In genomic region chrX:105636667-105637066, GRCh38 we compare ENCODE assay signal across 22 cellular contexts.
A peak's percentile ranks its signal among the peaks of the same experiment; 100 is the strongest.
DNase-seq lines count a peak whose midpoint lies in the region; TF ChIP-seq lines count a peak whose summit lies in the region.
"Had no signal": no experiment of that assay in that cellular context is flagged by ENCODE, and none has a peak within 500 bp of the region (broad histone marks: within the 10 kb centered on the region; RNA-seq: fewer than 3 reads in every experiment).

No MANE protein-coding gene starts in this region.

- TF ChIP-seq CTCF in CD14-positive monocyte (IDR thresholded peaks at IDR 0.05) (no peak), stomach (IDR thresholded peaks at IDR 0.05) (no peak)

- WGBS in stomach, 5 donors, result 50 to 88% (median 76%) methylated on average over 1 of the region's 1 CpG

- no peaks in the 10 kb centered on the region for H3K36me3 Mint-ChIP-seq in CD14-positive monocyte
- H3K36me3 Mint-ChIP-seq: activated naive CD8-positive, alpha-beta T cell treated with anti-CD3 and anti-CD28 coated beads, Interleukin-2, amount 10 ng/mL, durations not matched to agents 7 days and 5 days; brain; mesothelial cell of epicardium had no signal

- no peak overlapping the region for H3K4me3 Mint-ChIP-seq in CD14-positive monocyte
- H3K4me3 Mint-ChIP-seq: activated naive CD8-positive, alpha-beta T cell treated with anti-CD3 and anti-CD28 coated beads, Interleukin-2, amount 10 ng/mL, durations not matched to agents 7 days and 5 days; activated T-helper 1 cell treated with anti-CD3 and anti-CD28 coated beads, Interleukin-12 subunit alpha, Interleukin-12 subunit beta, Interleukin-2, Interleukin-4 antibody, amounts not matched to agents 30 ng/mL and 10 ng/mL and 1 ng/mL, durations not matched to agents 14 hours and 24 hours and 36 hours; mesothelial cell of epicardium; neural crest cell had no signal

- no peaks in the 10 kb centered on the region for H3K27me3 ChIP-seq in HUES48 (ENCODE audit: control insufficient read depth, insufficient read depth, low read length)
- H3K27me3 ChIP-seq in stomach, result no peaks in the 10 kb centered on the region
- H3K27me3 ChIP-seq: hepatocyte had no signal

- H3K27ac ChIP-seq in HUES48 (ENCODE audit: low read depth, low read length), result peak overlapping the region; percentile 23
- no peak overlapping the region for H3K27ac ChIP-seq in stomach
- H3K27ac ChIP-seq: C4-2B, hepatocyte had no signal

- H3K4me1 ChIP-seq in HUES48 (ENCODE audit: control insufficient read depth, insufficient read depth, low read length) (peaks cover 49% of the 10 kb centered on the region), stomach (no peaks in the 10 kb centered on the region)

- TF ChIP-seq EP300 in stomach (IDR thresholded peaks at IDR 0.05), result no peak

- peaks cover 0 to 4% (median 0%) of the 10 kb centered on the region in 7 donors for H3K9me3 Mint-ChIP-seq in CD14-positive monocyte
- H3K9me3 Mint-ChIP-seq: activated naive CD8-positive, alpha-beta T cell treated with anti-CD3 and anti-CD28 coated beads, Interleukin-2, amount 10 ng/mL, durations not matched to agents 7 days and 5 days; brain had no signal

- H3K9me3 ChIP-seq in HUES48 (ENCODE audit: control insufficient read depth, insufficient read depth, low read length) (no peaks in the 10 kb centered on the region), stomach (no peaks in the 10 kb centered on the region)

- no peak overlapping the region for H3K4me3 ChIP-seq in HUES48 (ENCODE audit: low read depth, low read length)
- H3K4me3 ChIP-seq in stomach, result no peak overlapping the region
- H3K4me3 ChIP-seq: hepatocyte, K562 had no signal

- no peaks in the 10 kb centered on the region for H3K4me1 Mint-ChIP-seq in CD14-positive monocyte
- H3K4me1 Mint-ChIP-seq: activated naive CD8-positive, alpha-beta T cell treated with anti-CD3 and anti-CD28 coated beads, Interleukin-2, amount 10 ng/mL, durations not matched to agents 7 days and 5 days had no signal

- intact Hi-C loops in posterior vena cava (cut with DNase I), result no loop called here
- intact Hi-C loops in CD14-positive monocyte (cut with micrococcal nuclease), result no loop called here
- intact Hi-C loops in stomach (cut with DNase I; ENCODE audit: low total_unique reads), result no loop called here

- TF ChIP-seq POLR2A in stomach (IDR thresholded peaks at IDR 0.05), result no peak

- peak; percentile 12 for DNase-seq in DMS153 (lab: John Stamatoyannopoulos, UW)
- DNase-seq in SHP77 treated with DMSO at 0.1 percent for 48 hours (lab: John Stamatoyannopoulos, UW), result peak; percentile 18
- peak; percentile 33 for DNase-seq in iPS-NIHi7 (ENCODE audit: extremely low spot score)
- no peak for DNase-seq in posterior vena cava (ENCODE audit: low spot score)
- no peak for DNase-seq in CD14-positive monocyte (ENCODE audit: low spot score)
- no peak for DNase-seq in stomach
- no peak for DNase-seq in KG1 (lab: John Stamatoyannopoulos, UW)
- DNase-seq: activated naive CD8-positive, alpha-beta T cell treated with anti-CD3 and anti-CD28 coated beads, Interleukin-2, amount 10 ng/mL, durations not matched to agents 7 days and 5 days; cortex of kidney; DMS79 treated with DMSO at 0.1 percent for 48 hours; kidney glomerular epithelial cell; NCI-H226; RPMI8226; SW 1271 had no signal

- H3K9ac ChIP-seq in HUES48 (ENCODE audit: low read depth, low read length), result no peak overlapping the region

- no peaks in the 10 kb centered on the region for H3K36me3 ChIP-seq in HUES48 (ENCODE audit: control insufficient read depth, insufficient read depth, low read length)
- no peaks in the 10 kb centered on the region for H3K36me3 ChIP-seq in stomach

- H3K27ac Mint-ChIP-seq in CD14-positive monocyte, result no peak overlapping the region
- H3K27ac Mint-ChIP-seq: activated naive CD8-positive, alpha-beta T cell treated with anti-CD3 and anti-CD28 coated beads, Interleukin-2, amount 10 ng/mL, durations not matched to agents 7 days and 5 days; activated T-helper 1 cell treated with anti-CD3 and anti-CD28 coated beads, Interleukin-12 subunit alpha, Interleukin-12 subunit beta, Interleukin-2, Interleukin-4 antibody, amounts not matched to agents 30 ng/mL and 10 ng/mL and 1 ng/mL, durations not matched to agents 14 hours and 24 hours and 36 hours; mesothelial cell of epicardium had no signal

- no peaks in the 10 kb centered on the region for H3K27me3 Mint-ChIP-seq in CD14-positive monocyte (ENCODE audit: low read depth in 3 of 3)
- H3K27me3 Mint-ChIP-seq: activated naive CD8-positive, alpha-beta T cell treated with anti-CD3 and anti-CD28 coated beads, Interleukin-2, amount 10 ng/mL, durations not matched to agents 7 days and 5 days had no signal

Comparison
In these comparisons a context has a peak if more than half of its experiments do, and no peak if none do; other contexts are left out.
1. DNase-seq: peak in DMS153 (single experiment), SHP77 treated with DMSO at 0.1 percent for 48 hours (single experiment) and iPS-NIHi7 (single experiment); none in posterior vena cava (single experiment), CD14-positive monocyte (single experiment), stomach (single experiment) and KG1 (single experiment).